In genomic region chr4:175035907-175036306, GRCh38 we compare ENCODE assay signal across 18 cellular contexts.
A peak's percentile ranks its signal among the peaks of the same experiment; 100 is the strongest.
DNase-seq lines count a peak whose midpoint lies in the region; ATAC-seq, FAIRE-seq and TF ChIP-seq lines count a peak whose summit lies in the region.
"Had no signal": no experiment of that assay in that cellular context is flagged by ENCODE, and none has a peak within 500 bp of the region (broad histone marks: within the 10 kb centered on the region; RNA-seq: fewer than 3 reads in every experiment).

No MANE protein-coding gene starts in this region.

- DNase-seq in Caki2 (ENCODE audit: low read depth) (peak; percentile 10), RWPE2 (ENCODE audit: low spot score) (no peak), kidney tubule cell (ENCODE audit: low spot score) (peak; percentile 19), cardiac septum (ENCODE audit: low spot score) (no peak), small intestine (no peak), NCI-H2171 (lab: John Stamatoyannopoulos, UW) (no peak)
- DNase-seq: activated gamma-delta T cell; BE2C; caudate nucleus; DMS 273 treated with DMSO at 0.1 percent for 48 hours; mucosa of descending colon; SK-N-SH; stimulated activated CD4-positive, alpha-beta T cell treated with anti-CD3 and anti-CD28 coated beads, Interleukin-12 subunit alpha, Interleukin-12 subunit beta, amount 100 ng/mL, for 4 hours had no signal

- H3K4me3 ChIP-seq in RWPE2 (ENCODE audit: severe bottlenecking) (no peak overlapping the region), small intestine (ENCODE audit: low read depth in 1 of 2, low read length in 2 of 2) (no peak overlapping the region)
- H3K4me3 ChIP-seq: mucosa of descending colon, suprapubic skin had no signal

- intact Hi-C loops in cardiac septum (cut with DNase I), result no loop called here

- ATAC-seq in HG02798 (IDR thresholded peaks at IDR 0.05; ENCODE audit: poor library complexity, unreplicated experiment), result peak; percentile 63
- peak; percentile 90 for ATAC-seq in RWPE2 (ENCODE audit: low read depth)
- ATAC-seq in HG02981 (IDR thresholded peaks at IDR 0.05; ENCODE audit: unreplicated experiment), result no peak
- ATAC-seq: mucosa of descending colon, WTC11 had no signal

- H3K36me3 ChIP-seq in RWPE2 (ENCODE audit: low read depth) (no peaks in the 10 kb centered on the region), small intestine (ENCODE audit: control insufficient read depth in 2 of 2, insufficient read depth in 2 of 2, low read length in 2 of 2) (no peaks in the 10 kb centered on the region)
- H3K36me3 ChIP-seq: BE2C, suprapubic skin had no signal

- H3K27me3 ChIP-seq in RWPE2 (ENCODE audit: insufficient read depth, poor library complexity, severe bottlenecking) (no peaks in the 10 kb centered on the region), small intestine (ENCODE audit: control insufficient read depth in 2 of 2, insufficient read depth in 2 of 2, low read length in 2 of 2) (no peaks in the 10 kb centered on the region)
- H3K27me3 ChIP-seq: BE2C, suprapubic skin had no signal

- H3K9me3 ChIP-seq in RWPE2 (ENCODE audit: severe bottlenecking) (no peaks in the 10 kb centered on the region), small intestine (ENCODE audit: control insufficient read depth, low read depth) (peaks cover 2% of the 10 kb centered on the region)
- H3K9me3 ChIP-seq: BE2C, SK-N-SH had no signal

- H3K27ac ChIP-seq in RWPE2 (ENCODE audit: poor library complexity, severe bottlenecking) (peak overlapping the region; percentile 4), small intestine (ENCODE audit: low read depth in 1 of 2, low read length in 1 of 2) (no peak overlapping the region)
- H3K27ac ChIP-seq: suprapubic skin had no signal

- 40 to 59% (median 52%) methylated on average over 2 of the region's 2 CpGs for WGBS in small intestine, 3 donors

- no peaks in the 10 kb centered on the region for H3K4me1 ChIP-seq in RWPE2 (ENCODE audit: insufficient read depth, poor library complexity, severe bottlenecking)
- no peaks in the 10 kb centered on the region for H3K4me1 ChIP-seq in small intestine (ENCODE audit: control insufficient read depth in 2 of 2, insufficient read depth in 1 of 2, low read depth in 1 of 2, low read length in 1 of 2)
- H3K4me1 ChIP-seq: BE2C, suprapubic skin had no signal

- in situ Hi-C loops in Caki2 (cut with HindIII; ENCODE audit: low pct_unique_long_range_greater_than_20kb, low sequenced_read_pairs), result no loop called here

- FAIRE-seq in small intestine (lab: Jason Lieb, UNC), result no peak
- FAIRE-seq: keratinocyte had no signal

- no peak for TF ChIP-seq CTCF in RWPE2 (IDR thresholded peaks at IDR 0.05; ENCODE audit: poor library complexity, severe bottlenecking)

Comparison
In these comparisons a context has a peak if more than half of its experiments do, and no peak if none do; other contexts are left out.
1. DNase-seq: peak in Caki2 (single experiment) and kidney tubule cell (single experiment); none in RWPE2 (single experiment), cardiac septum (single experiment), small intestine (single experiment) and NCI-H2171 (single experiment).